Comparison of ENCODE assay signal across 8 cellular contexts in genomic region chr2:177241771-177242135, GRCh38. TPM values are rescaled to one million over a fixed set of nuclear protein-coding genes. Genes with fewer than 3 reads are reported as not detected.
DNase-seq lines count a peak whose midpoint lies in the region; ATAC-seq and TF ChIP-seq lines count a peak whose summit lies in the region.

No MANE protein-coding gene starts in this region.

- H3K4me3 ChIP-seq in heart left ventricle (peak overlapping the region in 7 of 12 donors; percentile 18 to 38 (median 25)), uterus (peak overlapping the region in 1 of 2 donors; percentile 7)

- BruUV-seq in MCF 10A (replicated peaks; lab: Mats Ljungman, UMichigan), result no TSS peak

- H3K36me3 ChIP-seq in heart left ventricle (no peaks in the 10 kb centered on the region), uterus (no peaks in the 10 kb centered on the region)

- H3K4me1 ChIP-seq in heart left ventricle (peaks cover 30 to 100% (median 97%) of the 10 kb centered on the region in 12 donors), uterus (peaks cover 12 to 36% of the 10 kb centered on the region in 2 donors)

- TF ChIP-seq POLR2A in heart left ventricle (IDR thresholded peaks at IDR 0.05) (no peak), uterus (IDR thresholded peaks at IDR 0.05) (no peak)

- intact Hi-C loops in heart left ventricle (cut with DNase I), result loop anchor here in 1 of 10 donors (2.0 kb wide), 2 partner anchors 21 to 29 kb away; partner anchors contain the start of gene HNRNPA3
- intact Hi-C loops in Right ventricle myocardium inferior (cut with DNase I), result loop anchor here (2.0 kb wide), 1 partner anchor 23 kb away; the partner anchor contains the start of gene NFE2L2
- intact Hi-C loops in MCF 10A (cut with micrococcal nuclease), result loop anchor here (1.0 kb wide), 1 partner anchor 22 kb away; no protein-coding TSS in a partner anchor
- intact Hi-C loops in uterus (cut with DNase I; ENCODE audit: low total_unique reads), result no loop called here

- H3K27ac Mint-ChIP-seq in MCF 10A (ENCODE audit: low read depth, unreplicated experiment), result peak overlapping the region; percentile 97
- H3K27ac Mint-ChIP-seq in mesothelial cell of epicardium, result peak overlapping the region; percentile 98

- peak overlapping the region; percentile 70 for H3K4me3 Mint-ChIP-seq in MCF 10A (ENCODE audit: unreplicated experiment)
- peak overlapping the region; percentile 47 for H3K4me3 Mint-ChIP-seq in mesothelial cell of epicardium

- ATAC-seq in heart left ventricle (no peak), Right ventricle myocardium inferior (no peak), HG03457 (IDR thresholded peaks at IDR 0.05; ENCODE audit: unreplicated experiment) (no peak)

- H3K9me3 Mint-ChIP-seq in MCF 10A (ENCODE audit: unreplicated experiment) (no peaks in the 10 kb centered on the region), mesothelial cell of epicardium (no peaks in the 10 kb centered on the region)

- H3K9me3 ChIP-seq in heart left ventricle (no peaks in the 10 kb centered on the region), uterus (no peaks in the 10 kb centered on the region)

- POLR2A ChIA-PET in MCF 10A (lab: Yijun Ruan, JAX), result interaction anchor here (0.7 to 6.0 kb wide), 10 partner anchors 11 to 151 kb away, joined by 3 to 68 read pairs (median 7); partner anchors contain the start of genes AGPS, HNRNPA3 and NFE2L2

- H3K36me3 Mint-ChIP-seq in MCF 10A (ENCODE audit: insufficient read depth, unreplicated experiment), result peaks cover 51% of the 10 kb centered on the region
- peaks cover 5% of the 10 kb centered on the region for H3K36me3 Mint-ChIP-seq in mesothelial cell of epicardium

- WGBS in heart left ventricle, 4 donors, result 29 to 41% (median 32%) methylated on average over 1 of the region's 1 CpG

- no peak for DNase-seq in heart left ventricle
- no peak for DNase-seq in Right ventricle myocardium inferior (ENCODE audit: missing footprints)
- no peak for DNase-seq in MCF 10A (ENCODE audit: unreplicated experiment)
- DNase-seq in mesothelial cell of epicardium (ENCODE audit: low spot score in 2 of 2, unreplicated experiment in 2 of 2), result no peak
- DNase-seq in uterus, result no peak
- no peak for DNase-seq in NCI-H2107 (lab: John Stamatoyannopoulos, UW)
- DNase-seq in NCI-H1436 treated with DMSO at 0.1 percent for 48 hours (lab: John Stamatoyannopoulos, UW), result no peak

- H3K27ac ChIP-seq in heart left ventricle (peak overlapping the region; percentile 64 to 94 (median 82)), uterus (peak overlapping the region; percentile 69 to 89)

- no peak for TF ChIP-seq CTCF in heart left ventricle (IDR thresholded peaks at IDR 0.05)
- no peak for TF ChIP-seq CTCF in MCF 10A (IDR thresholded peaks at IDR 0.05; ENCODE audit: unreplicated experiment)
- TF ChIP-seq CTCF in mesothelial cell of epicardium (IDR thresholded peaks at IDR 0.05; ENCODE audit: unreplicated experiment), result no peak
- TF ChIP-seq CTCF in uterus (IDR thresholded peaks at IDR 0.05), result no peak

- CTCF ChIA-PET in MCF 10A (lab: Yijun Ruan, JAX), result interaction anchor here (0.6 to 0.9 kb wide), 4 partner anchors 68 to 421 kb away, joined by 3 to 4 read pairs (median 3); no protein-coding TSS in a partner anchor

- peaks cover 57% of the 10 kb centered on the region for H3K4me1 Mint-ChIP-seq in MCF 10A (ENCODE audit: insufficient read depth, unreplicated experiment)
- peaks cover 67% of the 10 kb centered on the region for H3K4me1 Mint-ChIP-seq in mesothelial cell of epicardium

- no peaks in the 10 kb centered on the region for H3K27me3 Mint-ChIP-seq in MCF 10A (ENCODE audit: insufficient read depth, unreplicated experiment)
- H3K27me3 Mint-ChIP-seq in mesothelial cell of epicardium (ENCODE audit: low read depth), result no peaks in the 10 kb centered on the region

- no peaks in the 10 kb centered on the region for H3K27me3 ChIP-seq in heart left ventricle
- H3K27me3 ChIP-seq in uterus, result no peaks in the 10 kb centered on the region

RNA-seq across cellular contexts. Expression of gene NFE2L2, which starts 22.8 kb away (rescaled TPM):
- total RNA-seq in heart left ventricle (10 to 100 TPM; 39.2 to 82.5 (median 59.4) TPM), Right ventricle myocardium inferior (53.4 TPM), MCF 10A (2022) (135 and 180 TPM in 2 replicates), mesothelial cell of epicardium (93.1 to 93.9 TPM (median 93.3 TPM) in 3 replicates), uterus (100 to 1,000 TPM in 1 of 4 donors, 10 to 100 TPM in 3; 53.0 to 148 (median 90.0) TPM)
- polyA plus RNA-seq in heart left ventricle, result 10 to 100 TPM; 17.0 to 37.3 TPM

RNA-seq across cellular contexts. Expression of gene HNRNPA3, which starts 29.2 kb away (rescaled TPM):
- total RNA-seq in heart left ventricle (100 to 1,000 TPM in 1 of 9 donors, 10 to 100 TPM in 8; 12.7 to 110 (median 73.3) TPM), Right ventricle myocardium inferior (66.6 TPM), MCF 10A (2022) (142 and 179 TPM in 2 replicates), mesothelial cell of epicardium (264 to 274 TPM (median 269 TPM) in 3 replicates), uterus (100 to 1,000 TPM in 2 of 4 donors, 10 to 100 TPM in 2; 56.4 to 256 (median 107) TPM)
- 100 to 1,000 TPM in 1 of 2 donors, 10 to 100 TPM in 1; 64.6 to 134 TPM for polyA plus RNA-seq in heart left ventricle
